30 cellular contexts compared by ENCODE assay signal in the genomic region with DNA sequence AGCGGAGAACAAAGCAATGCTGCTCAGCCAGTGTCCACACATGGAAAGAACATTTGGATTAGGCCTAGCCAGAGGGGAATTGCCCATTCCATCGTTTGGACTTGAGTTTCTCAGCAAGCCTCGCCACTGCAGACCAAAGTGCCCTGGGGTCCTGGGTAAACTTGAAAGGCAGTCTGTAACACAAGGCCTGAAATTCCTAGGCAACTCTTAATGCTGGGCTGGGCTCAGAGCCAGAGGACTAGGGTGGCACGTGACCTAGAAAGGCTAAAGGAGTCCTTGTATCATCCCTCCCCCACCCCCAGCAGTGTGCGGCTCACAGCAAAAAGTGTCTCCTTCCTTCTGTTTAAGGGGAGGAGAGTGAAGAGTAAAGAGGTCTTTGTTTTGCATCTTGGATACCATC.
"Had no signal": no experiment of that assay in that cellular context is flagged by ENCODE, and none has a peak within 500 bp of the region (broad histone marks: within the 10 kb centered on the region; RNA-seq: fewer than 3 reads in every experiment).

No MANE protein-coding gene starts in this region.

- H3K4me3 ChIP-seq: ascending aorta, breast epithelium, cardiac muscle cell, colonic mucosa, esophagus squamous epithelium had no signal

- H3K36me3 ChIP-seq: ascending aorta, breast epithelium, cardiac muscle cell, colonic mucosa, esophagus squamous epithelium had no signal

- H3K27ac ChIP-seq: ascending aorta, breast epithelium, cardiac muscle cell, colonic mucosa, epithelial cell of prostate, esophagus squamous epithelium, VCaP had no signal

- FAIRE-seq: endometrium, endothelial cell of umbilical vein, TTC549 had no signal

- ATAC-seq: activated CD8-positive, alpha-beta T cell treated with anti-CD3 and anti-CD28 coated beads for 36 hours; activated naive CD4-positive, alpha-beta T cell treated with anti-CD3 and anti-CD28 coated beads, Interleukin-2, amount 50 U/mL, for 72 hours; activated T-cell treated with anti-CD3 and anti-CD28 coated beads, Interleukin-2, amount 50 U/mL, for 72 hours; T-helper 17 cell; WTC11 had no signal

- H3K4me1 ChIP-seq: ascending aorta, breast epithelium, colonic mucosa, esophagus squamous epithelium had no signal

- H3K27me3 ChIP-seq: ascending aorta, cardiac muscle cell, colonic mucosa, esophagus squamous epithelium had no signal

- H3K9me3 ChIP-seq: ascending aorta, colonic mucosa, esophagus squamous epithelium had no signal

- DNase-seq: activated CD4-positive, alpha-beta T cell treated with anti-CD3 and anti-CD28 coated beads for 1 hour; activated CD4-positive, alpha-beta T cell treated with anti-CD3 and anti-CD28 coated beads for 4 hours; activated CD4-positive, alpha-beta T cell treated with anti-CD3 and anti-CD28 coated beads, Interleukin-2, amount 10 ng/mL, durations not matched to agents 7 days and 5 days; activated CD4-positive, alpha-beta T cell treated with anti-CD3 and anti-CD28 coated beads, Interleukin-2, amount 50 U/mL, for 48 hours; activated CD8-positive, alpha-beta memory T cell treated with anti-CD3 and anti-CD28 coated beads for 24 hours; activated CD8-positive, alpha-beta T cell treated with anti-CD3 and anti-CD28 coated beads for 36 hours; activated gamma-delta T cell; activated naive CD4-positive, alpha-beta T cell; activated naive CD4-positive, alpha-beta T cell treated with anti-CD3 and anti-CD28 coated beads, Interleukin-2, amount 10 ng/mL, durations not matched to agents 7 days and 5 days; activated naive CD8-positive, alpha-beta T cell treated with anti-CD3 and anti-CD28 coated beads, Interleukin-2, amount 10 ng/mL, durations not matched to agents 7 days and 5 days; activated T-cell treated with anti-CD3 and anti-CD28 coated beads, Interleukin-2, amount 50 U/mL, for 1 hour; activated T-cell treated with anti-CD3 and anti-CD28 coated beads, Interleukin-2, amount 50 U/mL, for 72 hours; central memory CD4-positive, alpha-beta T cell; cerebellar nuclear complex; colonic mucosa; effector CD8-positive, alpha-beta T cell; esophagus squamous epithelium; head of caudate nucleus; hippocampal formation; T-helper 17 cell had no signal
